ENCODE assay signal across 11 cellular contexts in genomic region chr12:56450241-56450640, GRCh38. TPM values are rescaled to one million over a fixed set of nuclear protein-coding genes. Genes with fewer than 3 reads are reported as not detected.
DNase-seq lines count a peak whose midpoint lies in the region; ATAC-seq and TF ChIP-seq lines count a peak whose summit lies in the region.
"Had no signal": no experiment of that assay in that cellular context is flagged by ENCODE, and none has a peak within 500 bp of the region (broad histone marks: within the 10 kb centered on the region; RNA-seq: fewer than 3 reads in every experiment).

No MANE protein-coding gene starts in this region.

- POLR2A ChIA-PET in CD8-positive, alpha-beta T cell (lab: Charles Lee), result interaction anchor here (1.8 to 2.0 kb wide), 4 partner anchors 90 to 134 kb away, joined by 6 to 13 read pairs (median 8); partner anchors contain the start of genes CNPY2, IL23A, PAN2 and STAT2

- H3K4me3 ChIP-seq in CD8-positive, alpha-beta T cell (ENCODE audit: low read depth, low read length), result no peak overlapping the region
- no peak overlapping the region for H3K4me3 ChIP-seq in GM23338
- H3K4me3 ChIP-seq in lower lobe of right lung, result no peak overlapping the region
- no peak overlapping the region for H3K4me3 ChIP-seq in effector memory CD4-positive, alpha-beta T cell (ENCODE audit: insufficient read depth, low read depth, low read length, poor library complexity, severe bottlenecking)

- no peaks in the 10 kb centered on the region for H3K27me3 ChIP-seq in CD8-positive, alpha-beta T cell (ENCODE audit: insufficient read depth, low read length)
- H3K27me3 ChIP-seq in GM23338 (ENCODE audit: insufficient read depth) (no peaks in the 10 kb centered on the region), lower lobe of right lung (ENCODE audit: low read depth) (no peaks in the 10 kb centered on the region)
- no peaks in the 10 kb centered on the region for H3K27me3 ChIP-seq in effector memory CD4-positive, alpha-beta T cell (replicated peaks; ENCODE audit: control insufficient read depth, insufficient read depth, low read length, poor library complexity, severe bottlenecking)

- intact Hi-C loops in CD8-positive, alpha-beta T cell (cut with DNase I, micrococcal nuclease), result no loop called here
- intact Hi-C loops in lower lobe of right lung (cut with DNase I), result no loop called here

- no peaks in the 10 kb centered on the region for H3K9me3 ChIP-seq in CD8-positive, alpha-beta T cell (ENCODE audit: low read length)
- no peaks in the 10 kb centered on the region for H3K9me3 ChIP-seq in lower lobe of right lung
- no peaks in the 10 kb centered on the region for H3K9me3 ChIP-seq in effector memory CD4-positive, alpha-beta T cell (ENCODE audit: control insufficient read depth, low read length)

- H3K9me2 ChIP-seq in GM23338 (ENCODE audit: insufficient read depth), result no peaks in the 10 kb centered on the region

- no peak for TF ChIP-seq CTCF in CD8-positive, alpha-beta T cell (IDR thresholded peaks at IDR 0.05)
- TF ChIP-seq CTCF in GM23338 (conservative IDR thresholded peaks at IDR 0.05; ENCODE audit: low read depth in 2 of 2), result no peak
- no peak for TF ChIP-seq CTCF in VCaP (conservative IDR thresholded peaks at IDR 0.05)
- TF ChIP-seq CTCF in mesothelial cell of epicardium (IDR thresholded peaks at IDR 0.05; ENCODE audit: unreplicated experiment), result no peak
- no peak for TF ChIP-seq CTCF in lower lobe of right lung (IDR thresholded peaks at IDR 0.05)

- H4K20me1 ChIP-seq in GM23338 (replicated peaks; ENCODE audit: insufficient read depth), result no peaks in the 10 kb centered on the region

- no peaks in the 10 kb centered on the region for H3K36me3 ChIP-seq in CD8-positive, alpha-beta T cell (ENCODE audit: insufficient read depth, low read length)
- H3K36me3 ChIP-seq in GM23338 (ENCODE audit: insufficient read depth) (no peaks in the 10 kb centered on the region), lower lobe of right lung (no peaks in the 10 kb centered on the region)
- no peaks in the 10 kb centered on the region for H3K36me3 ChIP-seq in effector memory CD4-positive, alpha-beta T cell (ENCODE audit: control insufficient read depth, insufficient read depth, low read length)

- no peaks in the 10 kb centered on the region for H3K9me3 Mint-ChIP-seq in CD8-positive, alpha-beta T cell
- peaks cover 7% of the 10 kb centered on the region; the same call in 1 of the 3 replicates for H3K9me3 Mint-ChIP-seq in GM23338
- no peaks in the 10 kb centered on the region for H3K9me3 Mint-ChIP-seq in mesothelial cell of epicardium

- peak overlapping the region; percentile 78 for H3K4me2 ChIP-seq in GM23338

- no peaks in the 10 kb centered on the region for H3K27me3 Mint-ChIP-seq in CD8-positive, alpha-beta T cell (ENCODE audit: low read depth)
- peaks cover 19% of the 10 kb centered on the region for H3K27me3 Mint-ChIP-seq in GM23338 (ENCODE audit: insufficient read depth, low read depth, poor library complexity)
- H3K27me3 Mint-ChIP-seq in mesothelial cell of epicardium (ENCODE audit: low read depth), result peaks cover 7% of the 10 kb centered on the region

- H3K27ac Mint-ChIP-seq in CD8-positive, alpha-beta T cell, result no peak overlapping the region
- H3K27ac Mint-ChIP-seq in GM23338 (no peak overlapping the region), mesothelial cell of epicardium (peak overlapping the region; percentile 99)

- H3F3A ChIP-seq in GM23338 (replicated peaks; ENCODE audit: low read depth), result 0 out of 2 replicates have a peak, but pooled peaks cover 4% of the 10 kb centered on the region

- no peak overlapping the region for H3K27ac ChIP-seq in CD8-positive, alpha-beta T cell (ENCODE audit: low read depth, low read length)
- H3K27ac ChIP-seq in GM23338 (ENCODE audit: low read depth) (no peak overlapping the region), VCaP (peak overlapping the region; percentile 85), lower lobe of right lung (no peak overlapping the region)
- no peak overlapping the region for H3K27ac ChIP-seq in effector memory CD4-positive, alpha-beta T cell (ENCODE audit: insufficient read depth, low read length, poor library complexity, severe bottlenecking)

- peaks cover 7% of the 10 kb centered on the region for H3K4me1 ChIP-seq in CD8-positive, alpha-beta T cell (ENCODE audit: insufficient read depth, low read length)
- H3K4me1 ChIP-seq in GM23338 (ENCODE audit: insufficient read depth) (peaks cover 23% of the 10 kb centered on the region), lower lobe of right lung (peaks cover 12% of the 10 kb centered on the region)
- no peaks in the 10 kb centered on the region for H3K4me1 ChIP-seq in effector memory CD4-positive, alpha-beta T cell (ENCODE audit: control insufficient read depth, insufficient read depth, low read length, poor library complexity, severe bottlenecking)

- ATAC-seq in CD8-positive, alpha-beta T cell, result no peak
- ATAC-seq in GM23338 (no peak), lower lobe of right lung (no peak)

- H3K79me2 ChIP-seq in GM23338 (replicated peaks; ENCODE audit: insufficient read depth), result peaks cover 24% of the 10 kb centered on the region

- H3K4me1 Mint-ChIP-seq in CD8-positive, alpha-beta T cell (ENCODE audit: low read depth), result peaks cover 14% of the 10 kb centered on the region
- H3K4me1 Mint-ChIP-seq in GM23338, result peaks cover 43% of the 10 kb centered on the region
- peaks cover 12% of the 10 kb centered on the region for H3K4me1 Mint-ChIP-seq in mesothelial cell of epicardium

- no peak for DNase-seq in CD8-positive, alpha-beta T cell
- DNase-seq in GM23338 (ENCODE audit: low spot score), result no peak
- DNase-seq in mesothelial cell of epicardium (ENCODE audit: low spot score in 2 of 2, unreplicated experiment in 2 of 2), result no peak
- no peak for DNase-seq in lower lobe of right lung
- no peak for DNase-seq in effector memory CD4-positive, alpha-beta T cell
- no peak for DNase-seq in stimulated activated CD4-positive, alpha-beta T cell treated with anti-CD3 and anti-CD28 coated beads, Interleukin-4, amount 100 ng/mL, for 4 hours
- DNase-seq: DMS79, NCI-H1417 treated with DMSO at 0.1 percent for 48 hours, Right ventricle myocardium superior had no signal

- H2AFZ ChIP-seq in GM23338, result peak overlapping the region; percentile 89

- CTCF ChIA-PET in CD8-positive, alpha-beta T cell (lab: Charles Lee), result interaction anchor here (0.8 to 2.7 kb wide), 3 partner anchors 14 to 455 kb away, joined by 3 to 18 read pairs (median 4); no protein-coding TSS in a partner anchor

- H3K36me3 Mint-ChIP-seq in CD8-positive, alpha-beta T cell, result peaks cover 2% of the 10 kb centered on the region
- H3K36me3 Mint-ChIP-seq in GM23338 (ENCODE audit: low read depth) (peaks cover 23% of the 10 kb centered on the region), mesothelial cell of epicardium (peaks cover 2% of the 10 kb centered on the region)

- H3K4me3 Mint-ChIP-seq in CD8-positive, alpha-beta T cell, result peak overlapping the region; percentile 91
- peak overlapping the region; percentile 86; the same call in 2 of the 3 replicates for H3K4me3 Mint-ChIP-seq in GM23338
- H3K4me3 Mint-ChIP-seq in mesothelial cell of epicardium, result peak overlapping the region; percentile 88

TF ChIP-seq in GM23338, 12 proteins besides CTCF, POLR2A, EP300 and RAD21:
- TF ChIP-seq REST (IDR thresholded peaks at IDR 0.05; ENCODE audit: unreplicated experiment), result no peak
- no peak for TF ChIP-seq CREB1 (CRISPR knock-in tag; IDR thresholded peaks at IDR 0.05; ENCODE audit: low read depth)
- no peak for TF ChIP-seq EZH2phosphoT487 (IDR thresholded peaks at IDR 0.05; ENCODE audit: unreplicated experiment)
- TF ChIP-seq STAT1 (IDR thresholded peaks at IDR 0.05; ENCODE audit: unreplicated experiment), result no peak
TF ChIP-seq in GM23338: peak in this region for 0.

RNA-seq across cellular contexts. Expression of gene TIMELESS, which starts 1.0 kb away (rescaled TPM):
- total RNA-seq in CD8-positive, alpha-beta T cell, result 1 to 10 TPM; 1.7 to 2.2 TPM
- 54.3 and 54.8 TPM in 2 replicates for total RNA-seq in GM23338 (2014; rRNA removed; shearing (Covaris generic))
- polyA plus RNA-seq in GM23338 (2016; fragmentation: Nextera tagmentation; extraction: Ambion mirVana), result 22.7 and 28.7 TPM in 2 replicates
- total RNA-seq in mesothelial cell of epicardium (26.3 to 27.9 TPM (median 27.6 TPM) in 3 replicates), lower lobe of right lung (10.6 TPM)

RNA-seq across cellular contexts. Expression of gene MIP, which starts 4.2 kb away (rescaled TPM):
- total RNA-seq in CD8-positive, alpha-beta T cell, result not detected
- not detected in 2 replicates for total RNA-seq in GM23338 (2014; rRNA removed; shearing (Covaris generic))
- 0.29 and 0.47 TPM in 2 replicates for polyA plus RNA-seq in GM23338 (2016; fragmentation: Nextera tagmentation; extraction: Ambion mirVana)
- total RNA-seq in mesothelial cell of epicardium (not detected in 3 replicates), lower lobe of right lung (not detected)
- total RNA-seq: mucosa of gallbladder, Right ventricle myocardium superior had no signal

RNA-seq across cellular contexts. Expression of gene SPRYD4, which starts 18.1 kb away (rescaled TPM):
- total RNA-seq in CD8-positive, alpha-beta T cell, result 1 to 10 TPM; 6.8 to 6.9 TPM
- total RNA-seq in GM23338 (2014; rRNA removed; shearing (Covaris generic)), result 2.6 and 3.1 TPM in 2 replicates
- polyA plus RNA-seq in GM23338 (2016; fragmentation: Nextera tagmentation; extraction: Ambion mirVana), result 2.1 and 2.3 TPM in 2 replicates
- total RNA-seq in mesothelial cell of epicardium (5.7 to 6.0 TPM (median 5.7 TPM) in 3 replicates), lower lobe of right lung (3.1 TPM)

RNA-seq across cellular contexts. Expression of gene GLS2, which starts 37.7 kb away (rescaled TPM):
- 1 to 10 TPM; 1.5 to 1.7 TPM for total RNA-seq in CD8-positive, alpha-beta T cell
- total RNA-seq in GM23338 (2014; rRNA removed; shearing (Covaris generic)), result 24.5 and 31.6 TPM in 2 replicates
- polyA plus RNA-seq in GM23338 (2016; fragmentation: Nextera tagmentation; extraction: Ambion mirVana), result 11.2 and 12.2 TPM in 2 replicates
- total RNA-seq in mesothelial cell of epicardium, result 2.2 to 2.9 TPM (median 2.9 TPM) in 3 replicates
- 4.8 TPM for total RNA-seq in lower lobe of right lung
